ENCODE assay signal across 8 cellular contexts in genomic region chr1:111755321-111756123, GRCh38. TPM values are rescaled to one million over a fixed set of nuclear protein-coding genes. Genes with fewer than 3 reads are reported as not detected.
A peak's percentile ranks its signal among the peaks of the same experiment; 100 is the strongest.
DNase-seq lines count a peak whose midpoint lies in the region; ATAC-seq and TF ChIP-seq lines count a peak whose summit lies in the region.

A gene with protein sequence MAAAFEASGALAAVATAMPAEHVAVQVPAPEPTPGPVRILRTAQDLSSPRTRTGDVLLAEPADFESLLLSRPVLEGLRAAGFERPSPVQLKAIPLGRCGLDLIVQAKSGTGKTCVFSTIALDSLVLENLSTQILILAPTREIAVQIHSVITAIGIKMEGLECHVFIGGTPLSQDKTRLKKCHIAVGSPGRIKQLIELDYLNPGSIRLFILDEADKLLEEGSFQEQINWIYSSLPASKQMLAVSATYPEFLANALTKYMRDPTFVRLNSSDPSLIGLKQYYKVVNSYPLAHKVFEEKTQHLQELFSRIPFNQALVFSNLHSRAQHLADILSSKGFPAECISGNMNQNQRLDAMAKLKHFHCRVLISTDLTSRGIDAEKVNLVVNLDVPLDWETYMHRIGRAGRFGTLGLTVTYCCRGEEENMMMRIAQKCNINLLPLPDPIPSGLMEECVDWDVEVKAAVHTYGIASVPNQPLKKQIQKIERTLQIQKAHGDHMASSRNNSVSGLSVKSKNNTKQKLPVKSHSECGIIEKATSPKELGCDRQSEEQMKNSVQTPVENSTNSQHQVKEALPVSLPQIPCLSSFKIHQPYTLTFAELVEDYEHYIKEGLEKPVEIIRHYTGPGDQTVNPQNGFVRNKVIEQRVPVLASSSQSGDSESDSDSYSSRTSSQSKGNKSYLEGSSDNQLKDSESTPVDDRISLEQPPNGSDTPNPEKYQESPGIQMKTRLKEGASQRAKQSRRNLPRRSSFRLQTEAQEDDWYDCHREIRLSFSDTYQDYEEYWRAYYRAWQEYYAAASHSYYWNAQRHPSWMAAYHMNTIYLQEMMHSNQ (plus strand): TSS chr1:111755901. CDS start chr1:111755925, 24 bp downstream.

- ATAC-seq in GM23338 = peak; percentile 89
- peak; percentile 87 to 98 (median 91) for ATAC-seq in natural killer cell

- peak within 1 kb of the TSS; percentile 98 for H3K27ac Mint-ChIP-seq in GM23338
- peak within 1 kb of the TSS; percentile 89 to 92 for H3K27ac Mint-ChIP-seq in natural killer cell

- H3F3A ChIP-seq in GM23338 (replicated peaks; ENCODE audit: low read depth) = 0 out of 2 replicates have a peak, but pooled peaks cover 3% of the 10 kb centered on the region

- peaks cover 39% of the 10 kb centered on the region for H3K79me2 ChIP-seq in GM23338 (replicated peaks; ENCODE audit: insufficient read depth)

- H3K36me3 Mint-ChIP-seq in GM23338 (ENCODE audit: low read depth) = peaks cover 35% of the 10 kb centered on the region
- no peaks in the 10 kb centered on the region for H3K36me3 Mint-ChIP-seq in natural killer cell

- H3K27me3 Mint-ChIP-seq in GM23338 (ENCODE audit: insufficient read depth, low read depth, poor library complexity) (peaks cover 13% of the 10 kb centered on the region), natural killer cell (ENCODE audit: low read depth in 2 of 2) (no peaks in the 10 kb centered on the region)

- H3K4me1 Mint-ChIP-seq in GM23338 (peaks cover 18% of the 10 kb centered on the region), natural killer cell (peaks cover 24 to 39% of the 10 kb centered on the region in 2 donors)

- H3K36me3 ChIP-seq in GM23338 (ENCODE audit: insufficient read depth) = peaks cover 18% of the 10 kb centered on the region; the same call in 1 of the 2 replicates

- DNase-seq in EL = peak; percentile 98
- DNase-seq in GM23338 (ENCODE audit: low spot score) = peak; percentile 97
- peak; percentile 96 for DNase-seq in LHCN-M2 (ENCODE audit: low read depth)
- peak; percentile 96 for DNase-seq in RPMI7951 (ENCODE audit: low read depth)
- DNase-seq in activated T-helper 1 cell treated with anti-CD3 and anti-CD28 coated beads, Interleukin-2, amount 50 U/mL, for 16 hours (ENCODE audit: low read depth in 1 of 2, low spot score in 1 of 2) = peak; percentile 82 to 89
- DNase-seq in fibroblast of gingiva (ENCODE audit: low read depth) = peak; percentile 98
- DNase-seq in natural killer cell = peak; percentile 94
- peak; percentile 93 for DNase-seq in stimulated activated naive CD4-positive, alpha-beta T cell treated with Interleukin-2 at 50 U/mL for 16 hours (lab: John Stamatoyannopoulos, UW)

- peak within 1 kb of the TSS; percentile 92 for H3K4me3 Mint-ChIP-seq in GM23338
- H3K4me3 Mint-ChIP-seq in natural killer cell = peak within 1 kb of the TSS; percentile 91

- peak within 1 kb of the TSS; percentile 100 for H3K4me2 ChIP-seq in GM23338

- no peaks in the 10 kb centered on the region; the same call in 1 of the 2 replicates for H4K20me1 ChIP-seq in GM23338 (replicated peaks; ENCODE audit: insufficient read depth)

- TF ChIP-seq CTCF in GM23338 (conservative IDR thresholded peaks at IDR 0.05; ENCODE audit: low read depth in 2 of 2) (peak; percentile 77 to 79), natural killer cell (IDR thresholded peaks at IDR 0.05) (peak; percentile 95)

- H3K4me1 ChIP-seq in GM23338 (ENCODE audit: insufficient read depth) = peaks cover 7% of the 10 kb centered on the region

- H3K27ac ChIP-seq in GM23338 (ENCODE audit: low read depth) = peak within 1 kb of the TSS; percentile 98

- H2AFZ ChIP-seq in GM23338 = peak within 1 kb of the TSS; percentile 100

- H3K4me3 ChIP-seq in GM23338 = peak within 1 kb of the TSS; percentile 98

- intact Hi-C loops in natural killer cell (cut with micrococcal nuclease) = loop anchor here (1.0 to 10.0 kb wide), 6 partner anchors 41 to 861 kb away; partner anchors contain the start of genes ATP5PB, C1orf162, DENND2D and WDR77

- H3K9me2 ChIP-seq in GM23338 (ENCODE audit: insufficient read depth) = no peaks in the 10 kb centered on the region

- H3K9me3 Mint-ChIP-seq in GM23338 (peaks cover 4% of the 10 kb centered on the region; the same call in 1 of the 3 replicates), natural killer cell (no peaks in the 10 kb centered on the region)

- H3K27me3 ChIP-seq in GM23338 (ENCODE audit: insufficient read depth) = no peaks in the 10 kb centered on the region

TF ChIP-seq in GM23338, 12 proteins besides CTCF, POLR2A, EP300 and RAD21 (continues in another document):
- TF ChIP-seq NANOG (IDR thresholded peaks at IDR 0.05; ENCODE audit: borderline replicate concordance) (no peak), EZH2phosphoT487 (IDR thresholded peaks at IDR 0.05; ENCODE audit: unreplicated experiment) (no peak), JUNB (IDR thresholded peaks at IDR 0.05; ENCODE audit: unreplicated experiment) (no peak), ETS1 (IDR thresholded peaks at IDR 0.05) (no peak; the same call in 1 of the 2 replicates), ZNF114 (CRISPR knock-in tag; IDR thresholded peaks at IDR 0.05) (no peak), STAT1 (IDR thresholded peaks at IDR 0.05; ENCODE audit: unreplicated experiment) (no peak), ZNF331 (CRISPR knock-in tag; IDR thresholded peaks at IDR 0.05; ENCODE audit: low read depth) (no peak), POLR2AphosphoS5 (IDR thresholded peaks at IDR 0.05; ENCODE audit: low read depth) (peak; percentile 94)
- TF ChIP-seq, protein P1, sequence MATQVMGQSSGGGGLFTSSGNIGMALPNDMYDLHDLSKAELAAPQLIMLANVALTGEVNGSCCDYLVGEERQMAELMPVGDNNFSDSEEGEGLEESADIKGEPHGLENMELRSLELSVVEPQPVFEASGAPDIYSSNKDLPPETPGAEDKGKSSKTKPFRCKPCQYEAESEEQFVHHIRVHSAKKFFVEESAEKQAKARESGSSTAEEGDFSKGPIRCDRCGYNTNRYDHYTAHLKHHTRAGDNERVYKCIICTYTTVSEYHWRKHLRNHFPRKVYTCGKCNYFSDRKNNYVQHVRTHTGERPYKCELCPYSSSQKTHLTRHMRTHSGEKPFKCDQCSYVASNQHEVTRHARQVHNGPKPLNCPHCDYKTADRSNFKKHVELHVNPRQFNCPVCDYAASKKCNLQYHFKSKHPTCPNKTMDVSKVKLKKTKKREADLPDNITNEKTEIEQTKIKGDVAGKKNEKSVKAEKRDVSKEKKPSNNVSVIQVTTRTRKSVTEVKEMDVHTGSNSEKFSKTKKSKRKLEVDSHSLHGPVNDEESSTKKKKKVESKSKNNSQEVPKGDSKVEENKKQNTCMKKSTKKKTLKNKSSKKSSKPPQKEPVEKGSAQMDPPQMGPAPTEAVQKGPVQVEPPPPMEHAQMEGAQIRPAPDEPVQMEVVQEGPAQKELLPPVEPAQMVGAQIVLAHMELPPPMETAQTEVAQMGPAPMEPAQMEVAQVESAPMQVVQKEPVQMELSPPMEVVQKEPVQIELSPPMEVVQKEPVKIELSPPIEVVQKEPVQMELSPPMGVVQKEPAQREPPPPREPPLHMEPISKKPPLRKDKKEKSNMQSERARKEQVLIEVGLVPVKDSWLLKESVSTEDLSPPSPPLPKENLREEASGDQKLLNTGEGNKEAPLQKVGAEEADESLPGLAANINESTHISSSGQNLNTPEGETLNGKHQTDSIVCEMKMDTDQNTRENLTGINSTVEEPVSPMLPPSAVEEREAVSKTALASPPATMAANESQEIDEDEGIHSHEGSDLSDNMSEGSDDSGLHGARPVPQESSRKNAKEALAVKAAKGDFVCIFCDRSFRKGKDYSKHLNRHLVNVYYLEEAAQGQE (IDR thresholded peaks at IDR 0.05; ENCODE audit: unreplicated experiment) = no peak

RNA-seq across cellular contexts. Expression of the gene that starts here (rescaled TPM):
- total RNA-seq in GM23338 (2014; rRNA removed; shearing (Covaris generic)) = 38.3 and 54.4 TPM in 2 replicates
- polyA plus RNA-seq in GM23338 (2016; fragmentation: Nextera tagmentation; extraction: Ambion mirVana) = 11.9 and 12.8 TPM in 2 replicates
- total RNA-seq in LHCN-M2 (2014; rRNA removed) (23.6 and 31.0 TPM in 2 replicates), natural killer cell (10 to 100 TPM; 17.5 to 21.8 (median 17.7) TPM)
- 4.8 TPM for polyA plus RNA-seq in LHCN-M2 (2012)
- 16.1 and 19.9 TPM in 2 replicates for total RNA-seq in RPMI7951 (2014; rRNA removed; shearing (Covaris generic))

Comparison
In these comparisons a context has a peak if more than half of its experiments do, and no peak if none do; other contexts are left out.
1. Peak in every context shown above with its lines: DNase-seq, ATAC-seq, H3K4me3 ChIP-seq and H3K27ac ChIP-seq.